ENCODE assay signal across 9 cellular contexts in the genomic region with DNA sequence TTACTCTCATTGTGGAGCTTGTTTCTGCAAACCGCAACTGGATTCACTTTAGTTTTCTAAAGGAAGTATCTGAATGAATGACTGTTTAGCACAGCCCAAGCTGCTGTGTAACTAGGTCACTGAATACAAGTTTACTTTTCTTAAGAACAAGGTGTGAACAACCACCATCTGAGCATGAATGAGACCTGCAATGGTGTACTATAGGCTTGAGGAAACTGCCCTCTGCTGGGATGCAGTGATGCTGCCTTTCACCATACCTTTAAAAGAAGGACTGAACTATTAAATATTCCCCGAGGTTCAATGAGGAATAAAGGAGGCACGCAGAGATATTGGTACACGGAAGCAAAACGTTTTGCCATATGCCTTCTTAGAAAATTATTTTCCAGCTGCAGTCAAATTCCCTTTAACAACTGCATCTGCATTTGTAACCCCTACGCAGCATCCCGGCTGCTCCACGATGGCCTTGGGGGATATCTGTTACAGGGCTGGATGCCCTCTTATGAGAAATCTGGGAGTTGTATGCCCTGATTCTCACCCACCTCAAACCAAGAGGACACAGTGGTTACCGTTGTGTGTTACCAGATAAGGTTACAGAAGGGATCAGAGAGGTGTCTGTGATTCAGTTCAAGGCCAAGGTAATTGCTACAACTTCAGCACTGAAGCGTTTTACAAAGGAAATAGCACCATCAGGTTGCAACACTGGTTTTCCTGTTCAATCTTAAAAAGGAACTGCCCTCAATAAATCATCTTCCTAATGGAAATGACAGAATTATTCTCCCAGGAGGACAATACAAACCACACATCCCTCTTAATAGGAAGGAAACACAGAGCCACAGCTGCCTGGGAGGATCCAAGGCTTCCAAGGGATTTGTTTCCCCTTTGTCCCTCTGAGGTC.
DNase-seq lines count a peak whose midpoint lies in the region; ATAC-seq, FAIRE-seq and TF ChIP-seq lines count a peak whose summit lies in the region.
"Had no signal": no experiment of that assay in that cellular context is flagged by ENCODE, and none has a peak within 500 bp of the region (broad histone marks: within the 10 kb centered on the region; RNA-seq: fewer than 3 reads in every experiment).

No MANE protein-coding gene starts in this region.

- no peak for FAIRE-seq in small intestine (lab: Jason Lieb, UNC)

- no peak overlapping the region for H3K4me2 ChIP-seq in PC-3 (ENCODE audit: low read length)

- peak; percentile 71; the same call in 1 of the 2 replicates for TF ChIP-seq CTCF in PC-3 (conservative IDR thresholded peaks at IDR 0.05; ENCODE audit: low read depth, low read length)
- peak in 2 of 4 experiments; percentile 29 to 41 for TF ChIP-seq CTCF in gastroesophageal sphincter (IDR thresholded peaks at IDR 0.05)

- no TSS peak for BruUV-seq in PC-3 (replicated peaks; lab: Mats Ljungman, UMichigan)

- H3K4me1 ChIP-seq in PC-3 (ENCODE audit: insufficient read depth, low read length) (peaks cover 18% of the 10 kb centered on the region), gastroesophageal sphincter (peaks cover 0 to 24% (median 0%) of the 10 kb centered on the region in 3 donors), small intestine (ENCODE audit: control insufficient read depth in 2 of 2, insufficient read depth in 1 of 2, low read depth in 1 of 2, low read length in 1 of 2) (no peaks in the 10 kb centered on the region)

- intact Hi-C loops in PC-3 (cut with micrococcal nuclease): loop anchor here (1.0 to 5.0 kb wide), 5 partner anchors 160 to 1675 kb away; partner anchors contain the start of gene ADAMTS1

- no peak for TF ChIP-seq EP300 in gastroesophageal sphincter (IDR thresholded peaks at IDR 0.05)

- H3F3A ChIP-seq in PC-3 (ENCODE audit: low read length, unreplicated experiment): no peaks in the 10 kb centered on the region

- POLR2A ChIA-PET in PC-3 (lab: Charles Lee; ENCODE audit: unreplicated experiment): no interaction called here

- peak overlapping the region; percentile 26; the same call in 1 of the 2 replicates for H3K9ac ChIP-seq in PC-3 (ENCODE audit: low read length)

- H3K27me3 ChIP-seq in PC-3 (ENCODE audit: low read length) (no peaks in the 10 kb centered on the region), gastroesophageal sphincter (no peaks in the 10 kb centered on the region), small intestine (ENCODE audit: control insufficient read depth in 2 of 2, insufficient read depth in 2 of 2, low read length in 2 of 2) (no peaks in the 10 kb centered on the region)

- no peaks in the 10 kb centered on the region for H4K20me1 ChIP-seq in PC-3 (ENCODE audit: low read length)

- peak; percentile 2 for DNase-seq in NK-92 treated with Interleukin-12 subunit alpha and Interleukin-12 subunit beta, amount 100 ng/mL, for 24 hours (lab: John Stamatoyannopoulos, UW)
- DNase-seq in NK-92 (lab: John Stamatoyannopoulos, UW; ENCODE audit: unreplicated experiment) (no peak), PC-3 (peak; percentile 54), small intestine (peak; percentile 6), NCI-H1436 (lab: John Stamatoyannopoulos, UW) (no peak)

- peak overlapping the region; percentile 38 for H3K27ac ChIP-seq in PC-3 (ENCODE audit: low read length)
- peak overlapping the region in 3 of 4 donors; percentile 27 to 45 (median 32) for H3K27ac ChIP-seq in gastroesophageal sphincter
- no peak overlapping the region for H3K27ac ChIP-seq in small intestine (ENCODE audit: low read depth in 1 of 2, low read length in 1 of 2)

- no peaks in the 10 kb centered on the region for H3K9me2 ChIP-seq in PC-3 (replicated peaks; ENCODE audit: low read length)

- H3K9me3 ChIP-seq in PC-3 (ENCODE audit: low read length) (no peaks in the 10 kb centered on the region), gastroesophageal sphincter (no peaks in the 10 kb centered on the region), small intestine (ENCODE audit: control insufficient read depth, low read depth) (no peaks in the 10 kb centered on the region)
- H3K9me3 ChIP-seq: mucosa of descending colon had no signal

- H3K36me3 ChIP-seq in PC-3 (ENCODE audit: low read depth, low read length) (no peaks in the 10 kb centered on the region), gastroesophageal sphincter (no peaks in the 10 kb centered on the region), small intestine (ENCODE audit: control insufficient read depth in 2 of 2, insufficient read depth in 2 of 2, low read length in 2 of 2) (no peaks in the 10 kb centered on the region)

- H2AFZ ChIP-seq in PC-3 (ENCODE audit: low read length): peak overlapping the region; percentile 22

- CTCF ChIA-PET in PC-3 (lab: Charles Lee): interaction anchor here (0.5 to 0.8 kb wide), 3 partner anchors 77 to 469 kb away, joined by 3 to 4 read pairs (median 3); no protein-coding TSS in a partner anchor

- no peak for TF ChIP-seq POLR2A in gastroesophageal sphincter (IDR thresholded peaks at IDR 0.05)

- no peaks in the 10 kb centered on the region for H3K79me2 ChIP-seq in PC-3 (ENCODE audit: low read length)

- no peak overlapping the region for H3K4me3 ChIP-seq in PC-3 (ENCODE audit: low read length)
- H3K4me3 ChIP-seq in gastroesophageal sphincter: no peak overlapping the region
- H3K4me3 ChIP-seq in small intestine (ENCODE audit: low read depth in 1 of 2, low read length in 2 of 2): no peak overlapping the region
- H3K4me3 ChIP-seq: mucosa of descending colon had no signal

- 34 to 50% methylated on average over 5 to 10 of the region's 10 CpGs for WGBS in gastroesophageal sphincter (ENCODE audit: low coverage in 1 of 2), 2 donors
- 44 to 50% (median 46%) methylated on average over 10 of the region's 10 CpGs for WGBS in small intestine, 3 donors

- ATAC-seq in PC-3: peak; percentile 75
- peak; percentile 50 for ATAC-seq in gastroesophageal sphincter
- no peak for ATAC-seq in HG03521 (IDR thresholded peaks at IDR 0.05; ENCODE audit: unreplicated experiment)
- ATAC-seq in HG03571 (IDR thresholded peaks at IDR 0.05; ENCODE audit: unreplicated experiment): no peak
- ATAC-seq: mucosa of descending colon had no signal

Comparison
In these comparisons a context has a peak if more than half of its experiments do, and no peak if none do; other contexts are left out.
1. DNase-seq: peak in NK-92 treated with Interleukin-12 subunit alpha and Interleukin-12 subunit beta, amount 100 ng/mL, for 24 hours (single experiment), PC-3 (single experiment) and small intestine (single experiment); none in NK-92 (single experiment) and NCI-H1436 (single experiment).
2. ATAC-seq: peak in PC-3 (single experiment) and gastroesophageal sphincter (single experiment); none in HG03521 (single experiment) and HG03571 (single experiment).
3. H3K27ac ChIP-seq: peak in PC-3 (single experiment) and gastroesophageal sphincter (3 of 4); none in small intestine (0 of 2).